2 cellular contexts compared by ENCODE assay signal in the genomic region with DNA sequence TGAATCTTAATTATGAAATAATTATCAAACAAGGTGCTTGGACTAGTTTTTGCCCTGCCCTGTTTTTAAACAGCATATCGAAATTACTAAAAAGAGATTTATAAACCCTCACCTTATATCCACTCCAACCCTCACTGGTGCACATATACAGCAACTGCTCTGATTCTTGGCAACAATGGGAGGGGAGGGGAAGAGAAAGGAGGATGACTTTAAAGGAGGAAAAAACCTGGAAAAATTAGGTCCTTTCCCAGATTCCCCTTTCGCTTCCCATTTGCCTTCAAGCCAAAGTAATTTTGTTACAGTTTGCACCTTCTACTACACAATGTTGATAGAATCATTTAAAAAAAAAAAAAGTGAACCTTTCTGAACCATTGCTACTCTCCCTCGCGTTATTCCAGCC.
TF ChIP-seq lines count a peak whose summit lies in the region.

No MANE protein-coding gene starts in this region.

TF ChIP-seq in SK-N-SH, 30 proteins besides CTCF, POLR2A, EP300 and RAD21 (continued from another document):
- TF ChIP-seq, protein P1, sequence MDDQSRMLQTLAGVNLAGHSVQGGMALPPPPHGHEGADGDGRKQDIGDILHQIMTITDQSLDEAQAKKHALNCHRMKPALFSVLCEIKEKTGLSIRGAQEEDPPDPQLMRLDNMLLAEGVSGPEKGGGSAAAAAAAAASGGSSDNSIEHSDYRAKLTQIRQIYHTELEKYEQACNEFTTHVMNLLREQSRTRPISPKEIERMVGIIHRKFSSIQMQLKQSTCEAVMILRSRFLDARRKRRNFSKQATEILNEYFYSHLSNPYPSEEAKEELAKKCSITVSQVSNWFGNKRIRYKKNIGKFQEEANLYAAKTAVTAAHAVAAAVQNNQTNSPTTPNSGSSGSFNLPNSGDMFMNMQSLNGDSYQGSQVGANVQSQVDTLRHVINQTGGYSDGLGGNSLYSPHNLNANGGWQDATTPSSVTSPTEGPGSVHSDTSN (IDR thresholded peaks at IDR 0.05): no peak
- TF ChIP-seq MXI1 (IDR thresholded peaks at IDR 0.05; ENCODE audit: low read depth, low read length) (no peak), TAF1 (IDR thresholded peaks at IDR 0.05; ENCODE audit: borderline replicate concordance, low read depth, low read length) (no peak), FOXJ3 (CRISPR knock-in tag; IDR thresholded peaks at IDR 0.05) (no peak), ELF1 (IDR thresholded peaks at IDR 0.05) (no peak), FOXM1 (IDR thresholded peaks at IDR 0.05; ENCODE audit: low read depth) (no peak), GABPA (IDR thresholded peaks at IDR 0.05; ENCODE audit: low read depth) (no peak), POLR2AphosphoS5 (IDR thresholded peaks at IDR 0.05; ENCODE audit: low read depth, low read length) (no peak), RFX5 (IDR thresholded peaks at IDR 0.05; ENCODE audit: low read length) (no peak)
- TF ChIP-seq, protein P2, sequence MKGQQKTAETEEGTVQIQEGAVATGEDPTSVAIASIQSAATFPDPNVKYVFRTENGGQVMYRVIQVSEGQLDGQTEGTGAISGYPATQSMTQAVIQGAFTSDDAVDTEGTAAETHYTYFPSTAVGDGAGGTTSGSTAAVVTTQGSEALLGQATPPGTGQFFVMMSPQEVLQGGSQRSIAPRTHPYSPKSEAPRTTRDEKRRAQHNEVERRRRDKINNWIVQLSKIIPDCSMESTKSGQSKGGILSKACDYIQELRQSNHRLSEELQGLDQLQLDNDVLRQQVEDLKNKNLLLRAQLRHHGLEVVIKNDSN (IDR thresholded peaks at IDR 0.05; ENCODE audit: borderline replicate concordance, low read depth): no peak

TF ChIP-seq in SK-N-SH treated with all-trans-retinoic acid at 6 μM for 48 hours, 23 proteins besides CTCF, POLR2A, EP300 and RAD21:
- TF ChIP-seq TSHZ2 (CRISPR knock-in tag; IDR thresholded peaks at IDR 0.05): no peak
- TF ChIP-seq ZNF565 (CRISPR knock-in tag; conservative IDR thresholded peaks at IDR 0.05; ENCODE audit: low read depth): no peak
- no peak for TF ChIP-seq TCF4 (CRISPR knock-in tag; IDR thresholded peaks at IDR 0.05; ENCODE audit: borderline replicate concordance)
- no peak for TF ChIP-seq ISL1 (CRISPR knock-in tag; IDR thresholded peaks at IDR 0.05)
- TF ChIP-seq BACH2 (CRISPR knock-in tag; IDR thresholded peaks at IDR 0.05; ENCODE audit: borderline replicate concordance): no peak
- no peak for TF ChIP-seq ZFP30 (CRISPR knock-in tag; IDR thresholded peaks at IDR 0.05)
- TF ChIP-seq ZNF8 (CRISPR knock-in tag; IDR thresholded peaks at IDR 0.05): no peak
- TF ChIP-seq CREB5 (CRISPR knock-in tag; IDR thresholded peaks at IDR 0.05; ENCODE audit: low read depth): no peak
- TF ChIP-seq RARB (CRISPR knock-in tag; IDR thresholded peaks at IDR 0.05): no peak
- TF ChIP-seq, protein P3, sequence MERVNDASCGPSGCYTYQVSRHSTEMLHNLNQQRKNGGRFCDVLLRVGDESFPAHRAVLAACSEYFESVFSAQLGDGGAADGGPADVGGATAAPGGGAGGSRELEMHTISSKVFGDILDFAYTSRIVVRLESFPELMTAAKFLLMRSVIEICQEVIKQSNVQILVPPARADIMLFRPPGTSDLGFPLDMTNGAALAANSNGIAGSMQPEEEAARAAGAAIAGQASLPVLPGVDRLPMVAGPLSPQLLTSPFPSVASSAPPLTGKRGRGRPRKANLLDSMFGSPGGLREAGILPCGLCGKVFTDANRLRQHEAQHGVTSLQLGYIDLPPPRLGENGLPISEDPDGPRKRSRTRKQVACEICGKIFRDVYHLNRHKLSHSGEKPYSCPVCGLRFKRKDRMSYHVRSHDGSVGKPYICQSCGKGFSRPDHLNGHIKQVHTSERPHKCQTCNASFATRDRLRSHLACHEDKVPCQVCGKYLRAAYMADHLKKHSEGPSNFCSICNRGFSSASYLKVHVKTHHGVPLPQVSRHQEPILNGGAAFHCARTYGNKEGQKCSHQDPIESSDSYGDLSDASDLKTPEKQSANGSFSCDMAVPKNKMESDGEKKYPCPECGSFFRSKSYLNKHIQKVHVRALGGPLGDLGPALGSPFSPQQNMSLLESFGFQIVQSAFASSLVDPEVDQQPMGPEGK (CRISPR knock-in tag; IDR thresholded peaks at IDR 0.05; ENCODE audit: borderline replicate concordance): no peak
- TF ChIP-seq ZC3H10 (CRISPR knock-in tag; IDR thresholded peaks at IDR 0.05): no peak
- TF ChIP-seq ARNTL (CRISPR knock-in tag; IDR thresholded peaks at IDR 0.05; ENCODE audit: borderline replicate concordance, low read depth): no peak
- TF ChIP-seq GLIS3 (CRISPR knock-in tag; IDR thresholded peaks at IDR 0.05): no peak
- TF ChIP-seq, protein P4, sequence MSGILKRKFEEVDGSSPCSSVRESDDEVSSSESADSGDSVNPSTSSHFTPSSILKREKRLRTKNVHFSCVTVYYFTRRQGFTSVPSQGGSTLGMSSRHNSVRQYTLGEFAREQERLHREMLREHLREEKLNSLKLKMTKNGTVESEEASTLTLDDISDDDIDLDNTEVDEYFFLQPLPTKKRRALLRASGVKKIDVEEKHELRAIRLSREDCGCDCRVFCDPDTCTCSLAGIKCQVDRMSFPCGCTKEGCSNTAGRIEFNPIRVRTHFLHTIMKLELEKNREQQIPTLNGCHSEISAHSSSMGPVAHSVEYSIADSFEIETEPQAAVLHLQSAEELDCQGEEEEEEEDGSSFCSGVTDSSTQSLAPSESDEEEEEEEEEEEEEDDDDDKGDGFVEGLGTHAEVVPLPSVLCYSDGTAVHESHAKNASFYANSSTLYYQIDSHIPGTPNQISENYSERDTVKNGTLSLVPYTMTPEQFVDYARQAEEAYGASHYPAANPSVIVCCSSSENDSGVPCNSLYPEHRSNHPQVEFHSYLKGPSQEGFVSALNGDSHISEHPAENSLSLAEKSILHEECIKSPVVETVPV (CRISPR knock-in tag; IDR thresholded peaks at IDR 0.05): no peak
- no peak for TF ChIP-seq TOX (CRISPR knock-in tag; IDR thresholded peaks at IDR 0.05; ENCODE audit: borderline replicate concordance)
- no peak for TF ChIP-seq POU6F1 (CRISPR knock-in tag; IDR thresholded peaks at IDR 0.05; ENCODE audit: borderline replicate concordance, low read depth)
- TF ChIP-seq ESRRG (CRISPR knock-in tag; IDR thresholded peaks at IDR 0.05): no peak
TF ChIP-seq in SK-N-SH treated with all-trans-retinoic acid at 6 μM for 48 hours: peak in this region for 0.
